Comparison of ENCODE assay signal across 8 cellular contexts in genomic region chr3:171461087-171461917, GRCh38. TPM values are rescaled to one million over a fixed set of nuclear protein-coding genes. Genes with fewer than 3 reads are reported as not detected.
DNase-seq lines count a peak whose midpoint lies in the region; ATAC-seq and TF ChIP-seq lines count a peak whose summit lies in the region.

No MANE protein-coding gene starts in this region.

- H3K4me2 ChIP-seq in mesenchymal stem cell (ENCODE audit: low read length, poor library complexity, severe bottlenecking): peak overlapping the region; percentile 64

- H3K4me3 Mint-ChIP-seq in T-helper 17 cell: peak overlapping the region; percentile 100

- 9% methylated on average over 15 of the region's 22 CpGs for WGBS in mesenchymal stem cell
- WGBS in thyroid gland, 2 donors: 4 to 5% methylated on average over 21 to 22 of the region's 22 CpGs

- H3K14ac ChIP-seq in mesenchymal stem cell (ENCODE audit: low read length in 2 of 2): no peak overlapping the region

- no peaks in the 10 kb centered on the region for H3K27me3 ChIP-seq in duodenal mucosa (ENCODE audit: control insufficient read depth in 1 of 2, insufficient read depth in 2 of 2, low read length in 2 of 2)
- H3K27me3 ChIP-seq in mesenchymal stem cell (ENCODE audit: control insufficient read depth in 1 of 2, insufficient read depth in 1 of 2, low read length in 2 of 2): peaks cover 0 to 7% of the 10 kb centered on the region in 2 experiments
- H3K27me3 ChIP-seq in thyroid gland: no peaks in the 10 kb centered on the region

- ATAC-seq in GM21619 (IDR thresholded peaks at IDR 0.05; ENCODE audit: unreplicated experiment) (peak; percentile 23), T-helper 17 cell (peak; percentile 15)

- H3K27ac Mint-ChIP-seq in T-helper 17 cell: peak overlapping the region; percentile 99

- H3K4me1 ChIP-seq in duodenal mucosa (ENCODE audit: control insufficient read depth in 1 of 2, insufficient read depth in 2 of 2, low read length in 2 of 2) (peaks cover 24 to 31% of the 10 kb centered on the region in 2 donors), mesenchymal stem cell (ENCODE audit: control insufficient read depth, insufficient read depth, low read depth, low read length) (peaks cover 8% of the 10 kb centered on the region), thyroid gland (peaks cover 4 to 8% of the 10 kb centered on the region in 2 donors)

- H2BK120ac ChIP-seq in mesenchymal stem cell (ENCODE audit: low read depth, low read length): no peak overlapping the region

- H3K9me3 ChIP-seq in T-helper 17 cell (ENCODE audit: control insufficient read depth, low read length, poor library complexity, severe bottlenecking): no peaks in the 10 kb centered on the region
- H3K9me3 ChIP-seq in duodenal mucosa (ENCODE audit: control insufficient read depth in 1 of 2, low read length in 2 of 2): no peaks in the 10 kb centered on the region
- no peaks in the 10 kb centered on the region for H3K9me3 ChIP-seq in mesenchymal stem cell (ENCODE audit: control insufficient read depth, low read length)
- H3K9me3 ChIP-seq in thyroid gland: no peaks in the 10 kb centered on the region

- H2BK12ac ChIP-seq in mesenchymal stem cell (ENCODE audit: low read length in 2 of 2): no peak overlapping the region

- H2AFZ ChIP-seq in mesenchymal stem cell (ENCODE audit: low read depth, low read length): peak overlapping the region; percentile 62

- peak overlapping the region; percentile 5 for H2BK5ac ChIP-seq in mesenchymal stem cell (ENCODE audit: low read depth, low read length, poor library complexity, severe bottlenecking)

- H3K23ac ChIP-seq in mesenchymal stem cell (ENCODE audit: low read length in 2 of 2): peak overlapping the region in 1 of 2 experiments; percentile 34

- no peak overlapping the region for H4K8ac ChIP-seq in mesenchymal stem cell (ENCODE audit: low read length)

- peak overlapping the region; percentile 16 to 63 for H3K18ac ChIP-seq in mesenchymal stem cell (ENCODE audit: low read depth in 1 of 2, low read length in 2 of 2)

- H3K9ac ChIP-seq in duodenal mucosa (ENCODE audit: low read depth in 1 of 2, low read length in 2 of 2) (peak overlapping the region; percentile 74 to 85), mesenchymal stem cell (ENCODE audit: low read length) (peak overlapping the region; percentile 76)

- no peak overlapping the region for H2AK5ac ChIP-seq in mesenchymal stem cell (ENCODE audit: low read length, severe bottlenecking)

- H3K4ac ChIP-seq in mesenchymal stem cell (ENCODE audit: low read depth in 1 of 2, low read length in 2 of 2): no peak overlapping the region

- H3K27me3 Mint-ChIP-seq in T-helper 17 cell: no peaks in the 10 kb centered on the region

- H2BK15ac ChIP-seq in mesenchymal stem cell (ENCODE audit: low read depth, poor library complexity, severe bottlenecking): no peak overlapping the region

- H3K27ac ChIP-seq in duodenal mucosa (ENCODE audit: low read depth, low read length): peak overlapping the region; percentile 46
- peak overlapping the region; percentile 14 for H3K27ac ChIP-seq in mesenchymal stem cell (ENCODE audit: low read length, poor library complexity, severe bottlenecking)
- H3K27ac ChIP-seq in thyroid gland: peak overlapping the region in 1 of 3 donors; percentile 16

- H4K91ac ChIP-seq in mesenchymal stem cell (ENCODE audit: low read length): no peak overlapping the region

- H3K4me3 ChIP-seq in duodenal mucosa (ENCODE audit: low read depth in 1 of 2, low read length in 2 of 2) (peak overlapping the region; percentile 96 to 97), mesenchymal stem cell (ENCODE audit: insufficient read depth in 1 of 2, low read depth in 1 of 2, low read length in 2 of 2) (peak overlapping the region; percentile 78 to 84), thyroid gland (replicated peaks in 1 of 3) (peak overlapping the region; percentile 48 to 79 (median 72))

- peak in 1 of 2 donors; percentile 10 for TF ChIP-seq POLR2A in thyroid gland (IDR thresholded peaks at IDR 0.05)

- H3K36me3 Mint-ChIP-seq in T-helper 17 cell (ENCODE audit: low read depth): peaks cover 8% of the 10 kb centered on the region

- H3K4me1 Mint-ChIP-seq in T-helper 17 cell: peaks cover 42% of the 10 kb centered on the region

- H3K36me3 ChIP-seq in duodenal mucosa (ENCODE audit: control insufficient read depth in 1 of 2, insufficient read depth in 2 of 2, low read length in 2 of 2) (no peaks in the 10 kb centered on the region), mesenchymal stem cell (ENCODE audit: control insufficient read depth in 1 of 2, insufficient read depth in 2 of 2, low read depth in 1 of 2, low read length in 2 of 2) (no peaks in the 10 kb centered on the region), thyroid gland (no peaks in the 10 kb centered on the region)

- intact Hi-C loops in thyroid gland (cut with DNase I): no loop called here

- H3K79me1 ChIP-seq in mesenchymal stem cell (replicated peaks; ENCODE audit: low read length, poor library complexity, severe bottlenecking): peaks cover 11% of the 10 kb centered on the region

- no peak for TF ChIP-seq CTCF in GM10266 (IDR thresholded peaks at IDR 0.05; ENCODE audit: control insufficient read depth, insufficient read depth, low read depth, missing control alignments)
- TF ChIP-seq CTCF in thyroid gland (IDR thresholded peaks at IDR 0.05): no peak

- DNase-seq in GM10266 (ENCODE audit: extremely low spot score) (peak; percentile 63), HuH-7 (ENCODE audit: low spot score) (peak; percentile 56), T-helper 17 cell (peak in 1 of 3 donors; percentile 15), mesenchymal stem cell (no peak), thyroid gland (peak in 1 of 2 donors; percentile 54), NCI-H1048 (lab: John Stamatoyannopoulos, UW) (no peak)

RNA-seq across cellular contexts. Expression of gene TNIK, which starts 1.1 kb away (rescaled TPM):
- total RNA-seq in T-helper 17 cell: 10 to 100 TPM; 96.4 to 98.9 TPM
- polyA plus RNA-seq in mesenchymal stem cell (2013, experiment 1 of 2): 12.9 TPM
- 11.9 TPM for polyA plus RNA-seq in mesenchymal stem cell (2013, experiment 2 of 2)
- 10 to 100 TPM; 29.7 to 84.1 (median 48.9) TPM for total RNA-seq in thyroid gland

Comparison
In these comparisons a context has a peak if more than half of its experiments do, and no peak if none do; other contexts are left out.
1. DNase-seq: peak in GM10266 (single experiment) and HuH-7 (single experiment); none in mesenchymal stem cell (single experiment) and NCI-H1048 (single experiment).
2. Peak in every context shown above with its lines, with median percentiles within 50 percentile points of each other: H3K4me3 ChIP-seq.